In genomic region chr5:157280927-157281326, GRCh38 we compare ENCODE assay signal across 12 cellular contexts. TPM values are rescaled to one million over a fixed set of nuclear protein-coding genes. Genes with fewer than 3 reads are reported as not detected.
DNase-seq lines count a peak whose midpoint lies in the region; ATAC-seq and TF ChIP-seq lines count a peak whose summit lies in the region.
"Had no signal": no experiment of that assay in that cellular context is flagged by ENCODE, and none has a peak within 500 bp of the region (broad histone marks: within the 10 kb centered on the region; RNA-seq: fewer than 3 reads in every experiment).

No MANE protein-coding gene starts in this region.

- no peaks in the 10 kb centered on the region for H3K9me2 ChIP-seq in OCI-LY1 (ENCODE audit: low read depth, low read length)

- peaks cover 11% of the 10 kb centered on the region for H3K9me3 Mint-ChIP-seq in activated CD8-positive, alpha-beta memory T cell treated with anti-CD3 and anti-CD28 coated beads, Interleukin-2, amount 10 ng/mL, durations not matched to agents 7 days and 5 days (ENCODE audit: low read depth)
- no peaks in the 10 kb centered on the region for H3K9me3 Mint-ChIP-seq in central memory CD8-positive, alpha-beta T cell

- no peaks in the 10 kb centered on the region for H3K27me3 Mint-ChIP-seq in activated CD8-positive, alpha-beta memory T cell treated with anti-CD3 and anti-CD28 coated beads, Interleukin-2, amount 10 ng/mL, durations not matched to agents 7 days and 5 days
- H3K27me3 Mint-ChIP-seq in central memory CD8-positive, alpha-beta T cell, result no peaks in the 10 kb centered on the region

- H3F3A ChIP-seq in OCI-LY1 (ENCODE audit: insufficient read depth, low read length), result peaks cover 11% of the 10 kb centered on the region

- H3K4me1 Mint-ChIP-seq in activated CD8-positive, alpha-beta memory T cell treated with anti-CD3 and anti-CD28 coated beads, Interleukin-2, amount 10 ng/mL, durations not matched to agents 7 days and 5 days, result peaks cover 79% of the 10 kb centered on the region
- peaks cover 86% of the 10 kb centered on the region for H3K4me1 Mint-ChIP-seq in central memory CD8-positive, alpha-beta T cell

- H3K4me2 ChIP-seq in OCI-LY1 (ENCODE audit: low read length), result no peak overlapping the region

- no peak for DNase-seq in activated CD8-positive, alpha-beta memory T cell treated with anti-CD3 and anti-CD28 coated beads, Interleukin-2, amount 10 ng/mL, durations not matched to agents 7 days and 5 days
- no peak for DNase-seq in activated CD8-positive, alpha-beta memory T cell treated with anti-CD3 and anti-CD28 coated beads for 24 hours
- DNase-seq in central memory CD8-positive, alpha-beta T cell (ENCODE audit: low spot score in 2 of 2), result no peak
- DNase-seq in skeletal muscle cell (ENCODE audit: low read depth) (peak; percentile 31), anterior cingulate cortex (lab: John Stamatoyannopoulos, UW) (no peak), upper lobe of left lung (no peak)
- DNase-seq in stimulated activated naive CD4-positive, alpha-beta T cell (lab: John Stamatoyannopoulos, UW), result no peak
- DNase-seq: ACHN; activated CD4-positive, CD25-positive, alpha-beta regulatory T cell treated with anti-CD3 and anti-CD28 coated beads, Interleukin-2, amount 50 U/mL, for 72 hours; kidney glomerular epithelial cell; NCI-H2171 treated with DMSO at 0.1 percent for 48 hours had no signal

- peak overlapping the region; percentile 47 for H3K27ac Mint-ChIP-seq in activated CD8-positive, alpha-beta memory T cell treated with anti-CD3 and anti-CD28 coated beads, Interleukin-2, amount 10 ng/mL, durations not matched to agents 7 days and 5 days
- peak overlapping the region; percentile 51 for H3K27ac Mint-ChIP-seq in central memory CD8-positive, alpha-beta T cell (ENCODE audit: low read depth)

- no peak overlapping the region for H3K9ac ChIP-seq in OCI-LY1 (ENCODE audit: low read length)

- no peaks in the 10 kb centered on the region for H4K20me1 ChIP-seq in OCI-LY1 (ENCODE audit: insufficient read depth, low read length)

- no peak for ATAC-seq in activated CD8-positive, alpha-beta memory T cell treated with anti-CD3 and anti-CD28 coated beads, Interleukin-2, amount 10 ng/mL, durations not matched to agents 7 days and 5 days
- no peak for ATAC-seq in central memory CD8-positive, alpha-beta T cell (replicated peaks; ENCODE audit: extremely low read depth, poor library complexity, severe bottlenecking)
- no peak for ATAC-seq in upper lobe of left lung (ENCODE audit: low FRiP score in 2 of 2)

- no peak for TF ChIP-seq CTCF in OCI-LY1 (IDR thresholded peaks at IDR 0.05; ENCODE audit: low read length)
- no peak for TF ChIP-seq CTCF in upper lobe of left lung (IDR thresholded peaks at IDR 0.05)

- peak overlapping the region; percentile 40 for H3K27ac ChIP-seq in OCI-LY1 (ENCODE audit: low read depth, low read length, poor library complexity, severe bottlenecking)
- peak overlapping the region in 1 of 4 donors; percentile 33 for H3K27ac ChIP-seq in upper lobe of left lung

- H2AFZ ChIP-seq in OCI-LY1 (ENCODE audit: low read length), result no peak overlapping the region

- CTCF ChIA-PET in activated CD8-positive, alpha-beta memory T cell treated with anti-CD3 and anti-CD28 coated beads, Interleukin-2, amount 10 ng/mL, durations not matched to agents 7 days and 5 days (lab: Charles Lee), result interaction anchor here (1.8 kb wide), 1 partner anchor 138 kb away, joined by 5 read pairs; the partner anchor contains the start of gene MED7

- no peak for TF ChIP-seq POLR2A in upper lobe of left lung (IDR thresholded peaks at IDR 0.05)

- H3K36me3 Mint-ChIP-seq in activated CD8-positive, alpha-beta memory T cell treated with anti-CD3 and anti-CD28 coated beads, Interleukin-2, amount 10 ng/mL, durations not matched to agents 7 days and 5 days, result peaks cover 67% of the 10 kb centered on the region
- peaks cover 26% of the 10 kb centered on the region for H3K36me3 Mint-ChIP-seq in central memory CD8-positive, alpha-beta T cell (ENCODE audit: insufficient read depth)

- H3K36me3 ChIP-seq in OCI-LY1 (ENCODE audit: insufficient read depth, low read length), result peaks cover 37% of the 10 kb centered on the region
- H3K36me3 ChIP-seq in upper lobe of left lung, result no peaks in the 10 kb centered on the region

- H3K4me3 ChIP-seq in OCI-LY1 (ENCODE audit: low read depth, low read length, poor library complexity, severe bottlenecking), result no peak overlapping the region
- H3K4me3 ChIP-seq in skeletal muscle cell (ENCODE audit: low read depth, low read length), result no peak overlapping the region
- H3K4me3 ChIP-seq in upper lobe of left lung, result no peak overlapping the region

- H3K4me1 ChIP-seq in OCI-LY1 (ENCODE audit: insufficient read depth, low read length, severe bottlenecking), result peaks cover 64% of the 10 kb centered on the region
- peaks cover 0 to 15% (median 6%) of the 10 kb centered on the region in 4 donors for H3K4me1 ChIP-seq in upper lobe of left lung

- WGBS in upper lobe of left lung, 2 donors, result 77 to 78% methylated on average over 3 of the region's 3 CpGs

- no peaks in the 10 kb centered on the region for H3K27me3 ChIP-seq in OCI-LY1 (ENCODE audit: insufficient read depth, low read length)
- H3K27me3 ChIP-seq in upper lobe of left lung, result no peaks in the 10 kb centered on the region

- peaks cover 95% of the 10 kb centered on the region for H3K79me2 ChIP-seq in OCI-LY1 (ENCODE audit: insufficient read depth, low read length)

- H3K4me3 Mint-ChIP-seq in activated CD8-positive, alpha-beta memory T cell treated with anti-CD3 and anti-CD28 coated beads, Interleukin-2, amount 10 ng/mL, durations not matched to agents 7 days and 5 days, result no peak overlapping the region
- H3K4me3 Mint-ChIP-seq in central memory CD8-positive, alpha-beta T cell, result no peak overlapping the region

- TF ChIP-seq EP300 in upper lobe of left lung (IDR thresholded peaks at IDR 0.05), result no peak

- no peaks in the 10 kb centered on the region for H3K9me3 ChIP-seq in OCI-LY1 (ENCODE audit: low read length)
- no peaks in the 10 kb centered on the region for H3K9me3 ChIP-seq in upper lobe of left lung

RNA-seq across cellular contexts. Expression of gene CYFIP2, which starts 15.0 kb away (rescaled TPM):
- 100 to 1,000 TPM; 382 to 438 TPM for total RNA-seq in activated CD8-positive, alpha-beta memory T cell treated with anti-CD3 and anti-CD28 coated beads, Interleukin-2, amount 10 ng/mL, durations not matched to agents 7 days and 5 days
- 10 to 100 TPM; 39.6 to 71.8 (median 47.7) TPM for total RNA-seq in upper lobe of left lung

Comparison
In these comparisons a context has a peak if more than half of its experiments do, and no peak if none do; other contexts are left out.
1. RNA of gene CYFIP2, which starts 15.0 kb away (total RNA-seq): 382 to 438 TPM in activated CD8-positive, alpha-beta memory T cell treated with anti-CD3 and anti-CD28 coated beads, Interleukin-2, amount 10 ng/mL, durations not matched to agents 7 days and 5 days; 39.6 to 71.8 TPM in upper lobe of left lung; every median in the first group is over 4 times any median in the second.